23 cellular contexts compared by ENCODE assay signal in genomic region chr7:25944777-25945176, GRCh38.
"Had no signal": no experiment of that assay in that cellular context is flagged by ENCODE, and none has a peak within 500 bp of the region (broad histone marks: within the 10 kb centered on the region; RNA-seq: fewer than 3 reads in every experiment).

No MANE protein-coding gene starts in this region.

- H3K4me3 ChIP-seq: coronary artery, lung, tibial artery, vagina had no signal

- ATAC-seq: activated CD4-positive, CD25-positive, alpha-beta regulatory T cell treated with anti-CD3 and anti-CD28 coated beads, Interleukin-2, amount 50 U/mL, for 24 hours; activated naive CD8-positive, alpha-beta T cell treated with anti-CD3 and anti-CD28 coated beads, Interleukin-2, amount 50 U/mL, for 24 hours; activated T-cell treated with anti-CD3 and anti-CD28 coated beads, Interleukin-2, amount 50 U/mL, for 4 hours; left lobe of liver had no signal

- H3K9me3 Mint-ChIP-seq: activated CD4-positive, alpha-beta T cell treated with anti-CD3 and anti-CD28 coated beads, Interleukin-2, amount 10 ng/mL, durations not matched to agents 7 days and 5 days; activated naive CD8-positive, alpha-beta T cell treated with anti-CD3 and anti-CD28 coated beads, Interleukin-2, amount 50 U/mL, for 24 hours; activated T-cell treated with anti-CD3 and anti-CD28 coated beads, Interleukin-2, amount 50 U/mL, for 4 hours; nephron progenitor cell had no signal

- H3K9me3 ChIP-seq: tibial artery, vagina had no signal

- H3K4me3 Mint-ChIP-seq: activated CD4-positive, alpha-beta T cell treated with anti-CD3 and anti-CD28 coated beads, Interleukin-2, amount 10 ng/mL, durations not matched to agents 7 days and 5 days; activated naive CD4-positive, alpha-beta T cell treated with anti-CD3 and anti-CD28 coated beads, Interleukin-2, amount 10 ng/mL, durations not matched to agents 7 days and 5 days; activated naive CD8-positive, alpha-beta T cell treated with anti-CD3 and anti-CD28 coated beads, Interleukin-2, amount 50 U/mL, for 24 hours; activated T-cell treated with anti-CD3 and anti-CD28 coated beads, Interleukin-2, amount 50 U/mL, for 4 hours; nephron progenitor cell had no signal

- DNase-seq: activated CD4-positive, alpha-beta T cell treated with anti-CD3 and anti-CD28 coated beads, Interleukin-2, amount 10 ng/mL, durations not matched to agents 7 days and 5 days; activated CD8-positive, alpha-beta memory T cell treated with anti-CD3 and anti-CD28 coated beads, Interleukin-2, amount 50 U/mL, for 4 hours; activated naive CD4-positive, alpha-beta T cell treated with anti-CD3 and anti-CD28 coated beads, Interleukin-2, amount 10 ng/mL, durations not matched to agents 7 days and 5 days; activated naive CD8-positive, alpha-beta T cell treated with anti-CD3 and anti-CD28 coated beads, Interleukin-2, amount 50 U/mL, for 24 hours; activated T-cell treated with anti-CD3 and anti-CD28 coated beads, Interleukin-2, amount 50 U/mL, for 4 hours; anterior cingulate cortex; brain microvascular endothelial cell; central memory CD4-positive, alpha-beta T cell; foreskin melanocyte; glutamatergic neuron; hippocampal formation; islet precursor cell; nephron progenitor cell; nucleus accumbens; posterior cingulate gyrus; retina; stimulated activated naive CD4-positive, alpha-beta T cell; tibial artery had no signal

- H3K27me3 ChIP-seq: vagina had no signal

- H3K27ac ChIP-seq: brain microvascular endothelial cell, coronary artery, tibial artery, vagina had no signal

- H3K27ac Mint-ChIP-seq: activated CD4-positive, alpha-beta T cell treated with anti-CD3 and anti-CD28 coated beads, Interleukin-2, amount 10 ng/mL, durations not matched to agents 7 days and 5 days; activated naive CD4-positive, alpha-beta T cell treated with anti-CD3 and anti-CD28 coated beads, Interleukin-2, amount 10 ng/mL, durations not matched to agents 7 days and 5 days; activated naive CD8-positive, alpha-beta T cell treated with anti-CD3 and anti-CD28 coated beads, Interleukin-2, amount 50 U/mL, for 24 hours; nephron progenitor cell had no signal

- H3K36me3 ChIP-seq: brain microvascular endothelial cell, tibial artery, vagina had no signal
